In the genomic region with DNA sequence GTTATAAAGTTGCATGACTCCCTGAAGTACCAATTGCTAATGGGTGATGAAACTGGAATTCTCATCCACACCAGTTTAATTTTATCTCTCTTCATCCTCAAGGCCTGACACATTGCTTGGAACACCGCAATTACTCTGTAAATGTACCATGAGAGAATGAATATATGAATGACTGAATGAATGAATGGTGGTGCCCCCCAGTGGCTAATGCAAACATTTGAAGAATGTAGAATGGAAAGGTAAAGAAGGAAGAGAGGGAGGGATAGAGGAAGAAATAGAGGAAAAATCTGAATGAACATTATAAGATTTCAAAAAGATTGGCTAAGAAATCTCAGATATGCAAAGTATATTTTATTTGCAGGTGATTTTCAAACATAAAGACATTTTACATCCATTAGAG, we compare ENCODE assay signal across 15 cellular contexts. TPM values are rescaled to one million over a fixed set of nuclear protein-coding genes. Genes with fewer than 3 reads are reported as not detected.
A peak's percentile ranks its signal among the peaks of the same experiment; 100 is the strongest.
DNase-seq lines count a peak whose midpoint lies in the region; ATAC-seq, FAIRE-seq and TF ChIP-seq lines count a peak whose summit lies in the region.
"Had no signal": no experiment of that assay in that cellular context is flagged by ENCODE, and none has a peak within 500 bp of the region (broad histone marks: within the 10 kb centered on the region; RNA-seq: fewer than 3 reads in every experiment).

No MANE protein-coding gene starts in this region.

- 9% methylated on average over 1 of the region's 1 CpG for WGBS in K562 (ENCODE audit: insufficient coverage, low coverage, missing lambda C conversion rate)
- WGBS in aorta, 2 donors = 97 to 100% methylated on average over 1 of the region's 1 CpG
- WGBS in sigmoid colon, 2 donors = 97 to 99% methylated on average over 1 of the region's 1 CpG

- TF ChIP-seq EP300 in K562 (IDR thresholded peaks at IDR 0.05; ENCODE audit: low read length) (no peak), sigmoid colon (IDR thresholded peaks at IDR 0.05) (no peak)

- H3K36me3 Mint-ChIP-seq in neural progenitor cell = peaks cover 3% of the 10 kb centered on the region
- H3K36me3 Mint-ChIP-seq in activated CD4-positive, alpha-beta T cell treated with anti-CD3 and anti-CD28 coated beads, Interleukin-2, amount 10 ng/mL, durations not matched to agents 24 days and 14 days (ENCODE audit: low read depth) = no peaks in the 10 kb centered on the region
- H3K36me3 Mint-ChIP-seq: activated naive CD8-positive, alpha-beta T cell treated with anti-CD3 and anti-CD28 coated beads, Interleukin-2, amount 10 ng/mL, durations not matched to agents 7 days and 5 days had no signal

- H3F3A ChIP-seq in MM.1S (ENCODE audit: insufficient read depth, low read length) (no peaks in the 10 kb centered on the region), neural progenitor cell (ENCODE audit: low read depth) (no peaks in the 10 kb centered on the region)

- H3K9me3 Mint-ChIP-seq in neural progenitor cell = no peaks in the 10 kb centered on the region
- H3K9me3 Mint-ChIP-seq in activated CD4-positive, alpha-beta T cell treated with anti-CD3 and anti-CD28 coated beads, Interleukin-2, amount 10 ng/mL, durations not matched to agents 24 days and 14 days = no peaks in the 10 kb centered on the region
- H3K9me3 Mint-ChIP-seq: activated naive CD8-positive, alpha-beta T cell treated with anti-CD3 and anti-CD28 coated beads, Interleukin-2, amount 10 ng/mL, durations not matched to agents 7 days and 5 days; T-helper 2 cell treated with Interferon-gamma antibody and Interleukin-4, amounts not matched to agents 5 μg/mL and 100 μg/mL, for 36 hours had no signal

- DNase-seq in GM06990 (ENCODE audit: extremely low read depth, insufficient read length) (no peak), MM.1S (no peak), K562 (ENCODE audit: extremely low read depth in 1 of 4, low spot score in 3 of 4) (no peak), neural progenitor cell (ENCODE audit: low spot score) (peak; percentile 14), NCI-H1048 (lab: John Stamatoyannopoulos, UW) (no peak), aorta (no peak), sigmoid colon (no peak)
- DNase-seq in activated CD4-positive, alpha-beta T cell treated with anti-CD3 and anti-CD28 coated beads, Interleukin-2, amount 10 ng/mL, durations not matched to agents 24 days and 14 days = no peak
- DNase-seq: activated naive CD8-positive, alpha-beta T cell treated with anti-CD3 and anti-CD28 coated beads, Interleukin-2, amount 10 ng/mL, durations not matched to agents 7 days and 5 days; colonic mucosa; hippocampal formation; NCI-H1930; NCI-H524 treated with DMSO at 0.1 percent for 48 hours had no signal

- peak; percentile 39 for TF ChIP-seq CTCF in GM06990 (IDR thresholded peaks at IDR 0.05; ENCODE audit: insufficient read depth, low read length, poor library complexity, severe bottlenecking)
- TF ChIP-seq CTCF in MM.1S (IDR thresholded peaks at IDR 0.05; ENCODE audit: low read length) = peak; percentile 16; the same call in 1 of the 2 replicates
- peak in 2 of 3 experiments; percentile 17 to 31; a peak in 2 of 6 replicates for TF ChIP-seq CTCF in K562 (IDR thresholded peaks at IDR 0.05 in 2 of 3, conservative IDR thresholded peaks at IDR 0.05 in 1 of 3; ENCODE audit: insufficient read depth in 2 of 3, low read depth in 1 of 3, low read length in 3 of 3)
- TF ChIP-seq CTCF in neural progenitor cell (IDR thresholded peaks at IDR 0.05) = peak; percentile 59
- TF ChIP-seq CTCF in sigmoid colon (IDR thresholded peaks at IDR 0.05) = no peak

- H3K9ac ChIP-seq in MM.1S (ENCODE audit: low read length) = no peak overlapping the region
- no peak overlapping the region for H3K9ac ChIP-seq in K562 (ENCODE audit: insufficient read depth in 1 of 2, low read depth in 2 of 2, low read length in 2 of 2)
- H3K9ac ChIP-seq in neural progenitor cell = no peak overlapping the region
- H3K9ac ChIP-seq: parathyroid adenoma had no signal

- TF ChIP-seq POLR2A in K562 (conservative IDR thresholded peaks at IDR 0.05) (no peak), sigmoid colon (IDR thresholded peaks at IDR 0.05) (no peak)

- CTCF ChIA-PET in K562 (lab: Yijun Ruan, JAX; ENCODE audit: low intra/inter-chr PET ratio) = no interaction called here

- no peak overlapping the region for H3K4me3 Mint-ChIP-seq in neural progenitor cell
- no peak overlapping the region for H3K4me3 Mint-ChIP-seq in activated CD4-positive, alpha-beta T cell treated with anti-CD3 and anti-CD28 coated beads, Interleukin-2, amount 10 ng/mL, durations not matched to agents 24 days and 14 days
- H3K4me3 Mint-ChIP-seq: activated naive CD8-positive, alpha-beta T cell treated with anti-CD3 and anti-CD28 coated beads, Interleukin-2, amount 10 ng/mL, durations not matched to agents 7 days and 5 days; T-helper 2 cell treated with Interferon-gamma antibody and Interleukin-4, amounts not matched to agents 5 μg/mL and 100 μg/mL, for 36 hours had no signal

- H3K4me3 ChIP-seq in GM06990 (replicated peaks; ENCODE audit: low read depth, low read length) (no peak overlapping the region), MM.1S (ENCODE audit: low read length) (no peak overlapping the region), K562 (no peak overlapping the region), neural progenitor cell (no peak overlapping the region), aorta (ENCODE audit: low read length in 2 of 2) (no peak overlapping the region), sigmoid colon (no peak overlapping the region)
- H3K4me3 ChIP-seq: colonic mucosa had no signal

- H4K20me1 ChIP-seq in MM.1S (ENCODE audit: insufficient read depth, low read length) (no peaks in the 10 kb centered on the region), K562 (replicated peaks; ENCODE audit: control insufficient read depth, insufficient read depth, low read length) (no peaks in the 10 kb centered on the region), neural progenitor cell (ENCODE audit: low read depth) (no peaks in the 10 kb centered on the region)

- no peak overlapping the region for H3K27ac ChIP-seq in MM.1S (ENCODE audit: low read length)
- H3K27ac ChIP-seq in K562 (ENCODE audit: extremely low read depth, low read depth, low read length) = no peak overlapping the region
- H3K27ac ChIP-seq in neural progenitor cell = no peak overlapping the region
- no peak overlapping the region for H3K27ac ChIP-seq in aorta (ENCODE audit: low read depth in 1 of 2, low read length in 2 of 2)
- H3K27ac ChIP-seq in sigmoid colon = no peak overlapping the region
- H3K27ac ChIP-seq: colonic mucosa had no signal

- peaks cover 7% of the 10 kb centered on the region for H3K4me1 Mint-ChIP-seq in neural progenitor cell
- no peaks in the 10 kb centered on the region for H3K4me1 Mint-ChIP-seq in activated CD4-positive, alpha-beta T cell treated with anti-CD3 and anti-CD28 coated beads, Interleukin-2, amount 10 ng/mL, durations not matched to agents 24 days and 14 days
- H3K4me1 Mint-ChIP-seq: activated naive CD8-positive, alpha-beta T cell treated with anti-CD3 and anti-CD28 coated beads, Interleukin-2, amount 10 ng/mL, durations not matched to agents 7 days and 5 days had no signal

- peaks cover 3% of the 10 kb centered on the region for H3K27me3 Mint-ChIP-seq in neural progenitor cell (ENCODE audit: insufficient read depth, low read depth)
- no peaks in the 10 kb centered on the region for H3K27me3 Mint-ChIP-seq in activated CD4-positive, alpha-beta T cell treated with anti-CD3 and anti-CD28 coated beads, Interleukin-2, amount 10 ng/mL, durations not matched to agents 24 days and 14 days
- H3K27me3 Mint-ChIP-seq: activated naive CD8-positive, alpha-beta T cell treated with anti-CD3 and anti-CD28 coated beads, Interleukin-2, amount 10 ng/mL, durations not matched to agents 7 days and 5 days had no signal

- H3K9me3 ChIP-seq in MM.1S (replicated peaks; ENCODE audit: insufficient read depth, low read length) (no peaks in the 10 kb centered on the region), K562 (replicated peaks; ENCODE audit: control insufficient read depth, insufficient read depth, low read depth, low read length) (no peaks in the 10 kb centered on the region), neural progenitor cell (ENCODE audit: low read depth) (no peaks in the 10 kb centered on the region), aorta (ENCODE audit: control insufficient read depth, low read length) (no peaks in the 10 kb centered on the region), sigmoid colon (no peaks in the 10 kb centered on the region)
- H3K9me3 ChIP-seq: colonic mucosa had no signal

- no peaks in the 10 kb centered on the region for H3K9me1 ChIP-seq in K562 (ENCODE audit: control insufficient read depth, insufficient read depth, low read length)

- TF ChIP-seq RAD21 in K562 (CRISPR knock-in tag; conservative IDR thresholded peaks at IDR 0.05 in 1 of 2, IDR thresholded peaks at IDR 0.05 in 1 of 2) = peak in 1 of 2 experiments; percentile 18; a peak in 1 of 4 replicates

- H3K27me3 ChIP-seq in GM06990 (replicated peaks; ENCODE audit: control insufficient read depth, insufficient read depth, low read length) = no peaks in the 10 kb centered on the region; the same call in 1 of the 2 replicates
- H3K27me3 ChIP-seq in MM.1S (replicated peaks; ENCODE audit: insufficient read depth, low read length) = no peaks in the 10 kb centered on the region
- H3K27me3 ChIP-seq in K562 (ENCODE audit: control insufficient read depth in 2 of 2, insufficient read depth in 2 of 2, low read length in 2 of 2) = no peaks in the 10 kb centered on the region; a peak in 1 of 5 replicates
- peaks cover 4% of the 10 kb centered on the region for H3K27me3 ChIP-seq in neural progenitor cell
- no peaks in the 10 kb centered on the region for H3K27me3 ChIP-seq in aorta (ENCODE audit: control insufficient read depth in 1 of 2, insufficient read depth in 2 of 2, low read length in 1 of 2)
- no peaks in the 10 kb centered on the region for H3K27me3 ChIP-seq in sigmoid colon
- H3K27me3 ChIP-seq: colonic mucosa had no signal

- H3K9me2 ChIP-seq in MM.1S (replicated peaks; ENCODE audit: insufficient read depth, low read length) = no peaks in the 10 kb centered on the region

- no peak for FAIRE-seq in K562 (lab: Jason Lieb, UNC)

- H3K4me1 ChIP-seq in MM.1S (ENCODE audit: low read length) (no peaks in the 10 kb centered on the region), K562 (replicated peaks in 1 of 2; ENCODE audit: control insufficient read depth in 2 of 2, insufficient read depth in 2 of 2, low read length in 2 of 2) (no peaks in the 10 kb centered on the region), neural progenitor cell (no peaks in the 10 kb centered on the region), aorta (ENCODE audit: control insufficient read depth in 1 of 2, insufficient read depth in 2 of 2, low read length in 2 of 2) (no peaks in the 10 kb centered on the region), sigmoid colon (no peaks in the 10 kb centered on the region)
- H3K4me1 ChIP-seq: colonic mucosa had no signal

- intact Hi-C loops in K562 (cut with micrococcal nuclease) = loop anchor here (10.0 kb wide), 1 partner anchor 198 kb away; no protein-coding TSS in a partner anchor
- intact Hi-C loops in aorta (cut with DNase I) = no loop called here
- intact Hi-C loops in sigmoid colon (cut with DNase I) = no loop called here
- intact Hi-C loops in activated CD4-positive, alpha-beta T cell treated with anti-CD3 and anti-CD28 coated beads, Interleukin-2, amount 10 ng/mL, durations not matched to agents 24 days and 14 days (cut with micrococcal nuclease) = no loop called here

- H3K27ac Mint-ChIP-seq in neural progenitor cell = no peak overlapping the region
- no peak overlapping the region for H3K27ac Mint-ChIP-seq in activated CD4-positive, alpha-beta T cell treated with anti-CD3 and anti-CD28 coated beads, Interleukin-2, amount 10 ng/mL, durations not matched to agents 24 days and 14 days
- H3K27ac Mint-ChIP-seq: activated naive CD8-positive, alpha-beta T cell treated with anti-CD3 and anti-CD28 coated beads, Interleukin-2, amount 10 ng/mL, durations not matched to agents 7 days and 5 days; T-helper 2 cell treated with Interferon-gamma antibody and Interleukin-4, amounts not matched to agents 5 μg/mL and 100 μg/mL, for 36 hours had no signal

- no peak overlapping the region for H3K4me2 ChIP-seq in MM.1S (ENCODE audit: low read depth, low read length)
- H3K4me2 ChIP-seq in K562 (ENCODE audit: insufficient read depth, low read length) = no peak overlapping the region
- no peak overlapping the region for H3K4me2 ChIP-seq in neural progenitor cell

- POLR2A ChIA-PET in K562 (lab: Yijun Ruan, JAX) = interaction anchor here (1.0 kb wide), 1 partner anchor 9 kb away, joined by 3 read pairs; no protein-coding TSS in a partner anchor

- H3K79me2 ChIP-seq in MM.1S (ENCODE audit: low read length) = no peaks in the 10 kb centered on the region
- no peaks in the 10 kb centered on the region for H3K79me2 ChIP-seq in K562 (ENCODE audit: control insufficient read depth, insufficient read depth, low read length)
- H3K79me2 ChIP-seq in neural progenitor cell (ENCODE audit: low read depth) = no peaks in the 10 kb centered on the region

- ATAC-seq in K562 = no peak
- ATAC-seq in aorta (ENCODE audit: low FRiP score) = no peak

- in situ Hi-C loops in K562 (cut with MboI) = no loop called here

- BruUV-seq in K562 (replicated peaks; lab: Mats Ljungman, UMichigan) = no TSS peak

- no peak overlapping the region for H2AFZ ChIP-seq in MM.1S (ENCODE audit: low read length)
- no peak overlapping the region for H2AFZ ChIP-seq in K562 (ENCODE audit: low read depth, low read length)
- H2AFZ ChIP-seq in neural progenitor cell (replicated peaks) = no peak overlapping the region
- H2AFZ ChIP-seq: parathyroid adenoma had no signal

- H3K36me3 ChIP-seq in GM06990 (ENCODE audit: control insufficient read depth, insufficient read depth, low read length) = no peaks in the 10 kb centered on the region
- H3K36me3 ChIP-seq in MM.1S (replicated peaks; ENCODE audit: insufficient read depth, low read length) = no peaks in the 10 kb centered on the region
- no peaks in the 10 kb centered on the region for H3K36me3 ChIP-seq in K562 (ENCODE audit: control insufficient read depth, insufficient read depth, low read length)
- H3K36me3 ChIP-seq in neural progenitor cell = no peaks in the 10 kb centered on the region
- no peaks in the 10 kb centered on the region for H3K36me3 ChIP-seq in aorta (ENCODE audit: control insufficient read depth in 1 of 2, insufficient read depth in 2 of 2, low read length in 1 of 2)
- no peaks in the 10 kb centered on the region for H3K36me3 ChIP-seq in sigmoid colon
- H3K36me3 ChIP-seq: colonic mucosa had no signal

RNA-seq across cellular contexts. Expression of gene PAPPA, which starts 13.1 kb away (rescaled TPM):
- 0.09 and 0.12 TPM in 2 replicates for total RNA-seq in K562 (2011; cell fraction: chromatin; rRNA removed; ENCODE audit: low replicate concordance)
- total RNA-seq in K562 (2011; cell fraction: nucleolus; rRNA removed) = under 0.01 TPM in 2 replicates
- total RNA-seq in K562 (2011; cell fraction: nucleoplasm; rRNA removed) = 0.08 and 0.15 TPM in 2 replicates
- total RNA-seq in K562 (2014; rRNA removed) (0.09 and 0.12 TPM in 2 replicates), K562 (2014; rRNA removed; fragmentation: Illumina TruSeq; extraction: Trizol) (0.16 and 0.18 TPM in 2 replicates), K562 (2015; rRNA removed; fragmentation: Illumina TruSeq; extraction: Trizol) (0.14 and 0.19 TPM in 2 replicates), K562 (2021) (0.13 and 0.20 TPM in 2 replicates), neural progenitor cell (ENCODE audit: low replicate concordance) (0.15 and 0.65 TPM in 2 replicates), aorta (10 to 100 TPM; 13.2 to 16.6 TPM), sigmoid colon (1 to 10 TPM; 3.6 to 6.6 (median 4.6) TPM)
- polyA plus RNA-seq in K562 (2011; rRNA removed) (0.05 and 0.06 TPM in 2 replicates), K562 (2014; fragmentation: Illumina TruSeq; extraction: Trizol) (0.12 and 0.16 TPM in 2 replicates), K562 (2014; fragmentation: Nextera tagmentation; extraction: Ambion mirVana) (under 1 TPM; 0.10 to 0.11 TPM), K562 (2014; rRNA removed) (0.11 and 0.23 TPM in 2 replicates), aorta (1 to 10 TPM in 1 of 2 donors, under 1 TPM in 1; 0.50 to 1.3 TPM), sigmoid colon (under 1 TPM; under 0.01 to 0.63 (median 0.23) TPM)
- under 0.01 and 0.01 TPM in 2 replicates for polyA plus RNA-seq in K562 (2011; cell fraction: cytosol; rRNA removed)
- 0.04 and 0.09 TPM in 2 replicates for polyA plus RNA-seq in K562 (2011; cell fraction: nucleus; rRNA removed)
- 0.17 and 0.36 TPM in 2 replicates for polyA plus RNA-seq in K562 (2012)
- polyA minus RNA-seq in K562 (2011; rRNA and poly(A)+ RNA removed) = 0.03 and 0.07 TPM in 2 replicates
- 0.10 TPM in 1 of 2 replicates, not detected in the other for polyA minus RNA-seq in K562 (2011; cell fraction: cytosol; rRNA and poly(A)+ RNA removed)
- polyA minus RNA-seq in K562 (2011; cell fraction: nucleus; rRNA and poly(A)+ RNA removed) = 0.13 and 0.44 TPM in 2 replicates
- not detected in 2 replicates for total RNA-seq in activated CD4-positive, alpha-beta T cell treated with anti-CD3 and anti-CD28 coated beads, Interleukin-2, amount 10 ng/mL, durations not matched to agents 24 days and 14 days
- total RNA-seq: activated naive CD8-positive, alpha-beta T cell treated with anti-CD3 and anti-CD28 coated beads, Interleukin-2, amount 10 ng/mL, durations not matched to agents 7 days and 5 days had no signal

Comparison
In these comparisons a context has a peak if more than half of its experiments do, and no peak if none do; other contexts are left out.
1. CTCF ChIP-seq: peak in GM06990 (single experiment), MM.1S (single experiment), K562 (2 of 3) and neural progenitor cell (single experiment); none in sigmoid colon (0 of 4).